Comparison of ENCODE assay signal across 8 cellular contexts in genomic region chr18:42053188-42053781, GRCh38.
DNase-seq lines count a peak whose midpoint lies in the region; ATAC-seq and TF ChIP-seq lines count a peak whose summit lies in the region.

No MANE protein-coding gene starts in this region.

- no peak overlapping the region for H3K4me3 ChIP-seq in NT2/D1 (ENCODE audit: insufficient read length, low read depth)
- no peak overlapping the region for H3K4me3 ChIP-seq in neural cell (ENCODE audit: low read length)

- H3K9me3 ChIP-seq in NT2/D1 (ENCODE audit: insufficient read depth, low read length) (no peaks in the 10 kb centered on the region), neural cell (ENCODE audit: low read length) (no peaks in the 10 kb centered on the region)

- H3K36me3 ChIP-seq in NT2/D1 (ENCODE audit: insufficient read depth, insufficient read length, low read length) (peaks cover 9% of the 10 kb centered on the region), neural cell (ENCODE audit: insufficient read depth, low read length) (peaks cover 3% of the 10 kb centered on the region)

- H2AFZ ChIP-seq in neural cell (ENCODE audit: low read depth, low read length), result no peak overlapping the region

- no peaks in the 10 kb centered on the region for H3K27me3 ChIP-seq in NT2/D1 (ENCODE audit: insufficient read depth, insufficient read length)
- no peaks in the 10 kb centered on the region for H3K27me3 ChIP-seq in neural cell (ENCODE audit: insufficient read depth, low read depth, low read length)

- peak; percentile 93 for ATAC-seq in HG03432 (IDR thresholded peaks at IDR 0.05; ENCODE audit: unreplicated experiment)

- TF ChIP-seq EP300 in neural cell (conservative IDR thresholded peaks at IDR 0.05; ENCODE audit: poor library complexity, severe bottlenecking), result no peak

- peak; percentile 80 for TF ChIP-seq CTCF in C4-2B (conservative IDR thresholded peaks at IDR 0.05)
- peak; percentile 87 for TF ChIP-seq CTCF in neural cell (IDR thresholded peaks at IDR 0.05; ENCODE audit: poor library complexity, severe bottlenecking)

- H4K20me1 ChIP-seq in neural cell (ENCODE audit: insufficient read depth), result no peaks in the 10 kb centered on the region

- no peaks in the 10 kb centered on the region for H3K9me2 ChIP-seq in neural cell (ENCODE audit: insufficient read depth, low read length)

- no peaks in the 10 kb centered on the region for H3K79me2 ChIP-seq in neural cell (replicated peaks; ENCODE audit: insufficient read depth, low read length)

- H3K27ac ChIP-seq in C4-2B (no peak overlapping the region), neural cell (ENCODE audit: low read length) (no peak overlapping the region), substantia nigra (ENCODE audit: low read depth, low read length, poor library complexity, severe bottlenecking) (no peak overlapping the region)

- TF ChIP-seq RAD21 in neural cell (conservative IDR thresholded peaks at IDR 0.05), result peak; percentile 88

- no peaks in the 10 kb centered on the region for H3F3A ChIP-seq in neural cell (ENCODE audit: insufficient read depth, low read length, poor library complexity, severe bottlenecking)

- TF ChIP-seq POLR2A in erythroblast (IDR thresholded peaks at IDR 0.05; ENCODE audit: low read length), result no peak

- DNase-seq in GM19238 (ENCODE audit: insufficient read length, low spot score) (peak; percentile 4), NT2/D1 (ENCODE audit: low read depth, low spot score) (peak; percentile 3), activated T-cell treated with anti-CD3 and anti-CD28 coated beads for 1 hour (ENCODE audit: low read depth) (peak; percentile 43), erythroblast (lab: John Stamatoyannopoulos, UW) (peak; percentile 74 to 84), substantia nigra (lab: John Stamatoyannopoulos, UW) (peak in 36 of 49 donors; percentile 0 to 59 (median 34))

- no peaks in the 10 kb centered on the region for H3K4me1 ChIP-seq in NT2/D1 (ENCODE audit: insufficient read depth, insufficient read length)

- H3K9ac ChIP-seq in NT2/D1 (ENCODE audit: insufficient read length, low read depth) (no peak overlapping the region), neural cell (ENCODE audit: low read length) (no peak overlapping the region)

- H3K4me2 ChIP-seq in neural cell (ENCODE audit: low read length), result no peak overlapping the region

TF ChIP-seq in neural cell, 6 proteins besides CTCF, POLR2A, EP300 and RAD21:
- peak; percentile 90 for TF ChIP-seq SMC3 (conservative IDR thresholded peaks at IDR 0.05; ENCODE audit: poor library complexity)
- no peak for TF ChIP-seq EZH2 (IDR thresholded peaks at IDR 0.05; ENCODE audit: borderline replicate concordance, insufficient read depth, low read length, poor library complexity, severe bottlenecking)

Comparison
In these comparisons a context has a peak if more than half of its experiments do, and no peak if none do; other contexts are left out.
1. DNase-seq: peak in every context shown above with its lines; median percentile 79 in erythroblast; 43 in activated T-cell treated with anti-CD3 and anti-CD28 coated beads for 1 hour; 34 in substantia nigra; 4 in GM19238; 3 in NT2/D1.